8 cellular contexts compared by ENCODE assay signal in the genomic region with DNA sequence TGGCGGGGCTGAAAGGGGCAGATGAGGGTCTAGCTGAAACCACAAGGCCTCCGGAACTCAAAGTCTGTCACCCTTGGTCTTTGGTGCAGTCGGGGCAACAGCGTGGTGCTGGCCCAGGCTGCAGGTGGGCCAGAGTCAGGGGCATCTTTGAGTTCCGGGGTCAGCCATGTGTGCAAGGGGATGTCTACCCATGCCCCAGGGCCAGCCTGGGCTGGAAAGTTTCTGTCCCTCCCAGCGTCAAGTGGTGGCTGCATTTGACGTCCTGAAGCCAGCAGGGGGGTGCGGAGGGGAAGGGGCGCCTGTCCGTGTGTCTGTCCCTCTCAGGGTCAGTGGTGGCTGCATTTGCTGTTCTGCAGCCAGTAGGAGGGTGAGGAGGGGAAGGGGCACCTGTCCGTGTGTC. TPM values are rescaled to one million over a fixed set of nuclear protein-coding genes. Genes with fewer than 3 reads are reported as not detected.
DNase-seq lines count a peak whose midpoint lies in the region; ATAC-seq, FAIRE-seq and TF ChIP-seq lines count a peak whose summit lies in the region.

No MANE protein-coding gene starts in this region.

- H2AFZ ChIP-seq in endothelial cell of umbilical vein (ENCODE audit: low read depth, low read length) (no peak overlapping the region), osteoblast (ENCODE audit: low read length) (peak overlapping the region; percentile 56)

- intact Hi-C loops in endothelial cell of umbilical vein (cut with micrococcal nuclease): loop anchor here (1.0 to 5.0 kb wide), 6 partner anchors 26 to 108 kb away; no protein-coding TSS in a partner anchor

- H4K20me1 ChIP-seq in endothelial cell of umbilical vein (replicated peaks; ENCODE audit: control insufficient read depth, extremely low read depth, insufficient read depth, low read length) (no peaks in the 10 kb centered on the region), osteoblast (ENCODE audit: insufficient read depth, low read length) (peaks cover 8% of the 10 kb centered on the region)

- no peak for TF ChIP-seq POLR2A in endothelial cell of umbilical vein (IDR thresholded peaks at IDR 0.05; ENCODE audit: low read depth, low read length)

- POLR2A ChIA-PET in endothelial cell of umbilical vein (lab: Charles Lee): no interaction called here

- CTCF ChIA-PET in endothelial cell of umbilical vein (lab: Charles Lee): no interaction called here

- H3K4me1 ChIP-seq in NT2/D1 (ENCODE audit: insufficient read depth, insufficient read length): peaks cover 6% of the 10 kb centered on the region
- peaks cover 9% of the 10 kb centered on the region for H3K4me1 ChIP-seq in endothelial cell of umbilical vein (ENCODE audit: control insufficient read depth, extremely low read depth, insufficient read depth, low read length)
- peaks cover 14% of the 10 kb centered on the region for H3K4me1 ChIP-seq in osteoblast (ENCODE audit: insufficient read depth, low read length)

- peak overlapping the region; percentile 82 for H3K4me3 ChIP-seq in GM08714 (ENCODE audit: low read length)
- peak overlapping the region; percentile 73 for H3K4me3 ChIP-seq in NT2/D1 (ENCODE audit: insufficient read length, low read depth)
- peak overlapping the region; percentile 31 to 81 (median 46) for H3K4me3 ChIP-seq in endothelial cell of umbilical vein (replicated peaks in 1 of 3; ENCODE audit: insufficient read depth in 1 of 3, low read depth in 1 of 3, low read length in 3 of 3)
- peak overlapping the region; percentile 93 for H3K4me3 ChIP-seq in osteoblast (ENCODE audit: insufficient read depth, low read length)

- TF ChIP-seq CTCF in endothelial cell of umbilical vein (IDR thresholded peaks at IDR 0.05; ENCODE audit: extremely low read depth in 1 of 2, insufficient read depth in 1 of 2, low read depth in 1 of 2, low read length in 2 of 2): no peak
- no peak for TF ChIP-seq CTCF in osteoblast (IDR thresholded peaks at IDR 0.05; ENCODE audit: extremely low read depth, low read depth, low read length)

- H3K9me3 ChIP-seq in NT2/D1 (ENCODE audit: insufficient read depth, low read length) (no peaks in the 10 kb centered on the region), endothelial cell of umbilical vein (replicated peaks; ENCODE audit: control insufficient read depth, insufficient read depth, low read length) (no peaks in the 10 kb centered on the region), osteoblast (ENCODE audit: low read depth, low read length) (no peaks in the 10 kb centered on the region)

- H3K4me2 ChIP-seq in endothelial cell of umbilical vein (ENCODE audit: insufficient read depth, low read length): peak overlapping the region; percentile 64
- peak overlapping the region; percentile 95 for H3K4me2 ChIP-seq in osteoblast (ENCODE audit: insufficient read depth, low read length)

- peak overlapping the region; percentile 98 for H3K9ac ChIP-seq in NT2/D1 (ENCODE audit: insufficient read length, low read depth)
- H3K9ac ChIP-seq in endothelial cell of umbilical vein (replicated peaks; ENCODE audit: extremely low read depth, insufficient read depth, low read length): peak overlapping the region; percentile 92

- dilution Hi-C loops in endothelial cell of umbilical vein (cut with MboI; ENCODE audit: extremely low pct_ligation_motif_present, low sequenced_read_pairs): no loop called here

- DNase-seq in NT2/D1 (ENCODE audit: low read depth, low spot score) (no peak), endothelial cell of umbilical vein (ENCODE audit: low read depth, low spot score) (peak; percentile 6), osteoblast (ENCODE audit: insufficient read length, low spot score, missing footprints) (peak; percentile 36), caudate nucleus (lab: John Stamatoyannopoulos, UW) (no peak), NCI-H2171 (lab: John Stamatoyannopoulos, UW) (no peak)

- no TSS peak for BruUV-seq in endothelial cell of umbilical vein (replicated peaks; lab: Mats Ljungman, UMichigan)

- peaks cover 28% of the 10 kb centered on the region for H3K36me3 ChIP-seq in NT2/D1 (ENCODE audit: insufficient read depth, insufficient read length, low read length)
- no peaks in the 10 kb centered on the region for H3K36me3 ChIP-seq in endothelial cell of umbilical vein (ENCODE audit: control insufficient read depth in 2 of 2, extremely low read depth in 1 of 2, insufficient read depth in 2 of 2, low read length in 2 of 2)
- peaks cover 6% of the 10 kb centered on the region for H3K36me3 ChIP-seq in osteoblast (ENCODE audit: insufficient read depth, low read length)

- H3K27me3 ChIP-seq in NT2/D1 (ENCODE audit: insufficient read depth, insufficient read length) (no peaks in the 10 kb centered on the region), endothelial cell of umbilical vein (ENCODE audit: control insufficient read depth in 2 of 2, insufficient read depth in 2 of 2, low read length in 2 of 2) (no peaks in the 10 kb centered on the region), osteoblast (ENCODE audit: insufficient read depth, low read length) (no peaks in the 10 kb centered on the region)

- peaks cover 14% of the 10 kb centered on the region for H3K79me2 ChIP-seq in endothelial cell of umbilical vein (ENCODE audit: control insufficient read depth, insufficient read depth, low read length)
- peaks cover 21% of the 10 kb centered on the region for H3K79me2 ChIP-seq in osteoblast (ENCODE audit: insufficient read depth, low read length)

- H3K9me1 ChIP-seq in endothelial cell of umbilical vein (replicated peaks; ENCODE audit: control insufficient read depth, extremely low read depth, insufficient read depth, low read length): no peaks in the 10 kb centered on the region

- no peak for FAIRE-seq in endothelial cell of umbilical vein (lab: Jason Lieb, UNC)

- H3K27ac ChIP-seq in endothelial cell of umbilical vein (ENCODE audit: insufficient read depth, low read depth, low read length) (no peak overlapping the region), osteoblast (ENCODE audit: low read depth, low read length) (peak overlapping the region; percentile 37), caudate nucleus (ENCODE audit: low read depth, low read length) (no peak overlapping the region)

- ATAC-seq in GM18909 (IDR thresholded peaks at IDR 0.05; ENCODE audit: poor library complexity, unreplicated experiment): no peak
- no peak for ATAC-seq in HG03097 (IDR thresholded peaks at IDR 0.05; ENCODE audit: low FRiP score, unreplicated experiment)

TF ChIP-seq in endothelial cell of umbilical vein, 7 proteins besides CTCF, POLR2A, EP300 and RAD21:
- TF ChIP-seq FOS (IDR thresholded peaks at IDR 0.05; ENCODE audit: borderline replicate concordance, insufficient read depth, low read length) (no peak), MYC (IDR thresholded peaks at IDR 0.05; ENCODE audit: low read depth, low read length) (no peak), POLR2AphosphoS5 (IDR thresholded peaks at IDR 0.05; ENCODE audit: insufficient read depth, low read depth, low read length) (no peak), EZH2 (IDR thresholded peaks at IDR 0.05; ENCODE audit: borderline replicate concordance, low read depth, low read length, severe bottlenecking) (no peak), GATA2 (IDR thresholded peaks at IDR 0.05; ENCODE audit: insufficient read depth, insufficient read length, low read depth, low read length) (no peak), JUN (IDR thresholded peaks at IDR 0.05; ENCODE audit: borderline replicate concordance, insufficient read depth, insufficient read length, low read depth) (no peak)
- TF ChIP-seq, protein P1, sequence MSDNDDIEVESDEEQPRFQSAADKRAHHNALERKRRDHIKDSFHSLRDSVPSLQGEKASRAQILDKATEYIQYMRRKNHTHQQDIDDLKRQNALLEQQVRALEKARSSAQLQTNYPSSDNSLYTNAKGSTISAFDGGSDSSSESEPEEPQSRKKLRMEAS (IDR thresholded peaks at IDR 0.05; ENCODE audit: insufficient read depth, insufficient read length): no peak
TF ChIP-seq in endothelial cell of umbilical vein: peak in this region for 0.

RNA-seq across cellular contexts. Expression of a gene that starts 0.7 kb away (rescaled TPM):
- total RNA-seq in endothelial cell of umbilical vein (31.6 and 32.2 TPM in 2 replicates), osteoblast (23.9 and 28.2 TPM in 2 replicates)
- 31.1 and 40.3 TPM in 2 replicates for polyA plus RNA-seq in endothelial cell of umbilical vein
- 17.5 and 24.9 TPM in 2 replicates for polyA plus RNA-seq in endothelial cell of umbilical vein (2011; cell fraction: cytosol; rRNA removed)
- 64.9 and 75.7 TPM in 2 replicates for polyA plus RNA-seq in endothelial cell of umbilical vein (2011; cell fraction: nucleus; rRNA removed)
- 22.1 and 23.0 TPM in 2 replicates for polyA plus RNA-seq in endothelial cell of umbilical vein (2012)
- polyA minus RNA-seq in endothelial cell of umbilical vein: 13.8 and 14.1 TPM in 2 replicates
- 29.8 TPM for polyA minus RNA-seq in endothelial cell of umbilical vein (2011; cell fraction: cytosol; rRNA and poly(A)+ RNA removed)
- polyA minus RNA-seq in endothelial cell of umbilical vein (2011; cell fraction: nucleus; rRNA and poly(A)+ RNA removed): 10.8 and 13.0 TPM in 2 replicates

RNA-seq across cellular contexts. Expression of a gene that starts 4.1 kb away (rescaled TPM):
- total RNA-seq in endothelial cell of umbilical vein (11.3 and 14.5 TPM in 2 replicates), osteoblast (15.3 and 18.8 TPM in 2 replicates)
- 4.8 and 4.9 TPM in 2 replicates for polyA plus RNA-seq in endothelial cell of umbilical vein
- 5.5 and 5.8 TPM in 2 replicates for polyA plus RNA-seq in endothelial cell of umbilical vein (2011; cell fraction: cytosol; rRNA removed)
- 18.5 and 18.6 TPM in 2 replicates for polyA plus RNA-seq in endothelial cell of umbilical vein (2011; cell fraction: nucleus; rRNA removed)
- polyA plus RNA-seq in endothelial cell of umbilical vein (2012): 6.0 and 9.1 TPM in 2 replicates
- 9.3 and 13.5 TPM in 2 replicates for polyA minus RNA-seq in endothelial cell of umbilical vein
- polyA minus RNA-seq in endothelial cell of umbilical vein (2011; cell fraction: cytosol; rRNA and poly(A)+ RNA removed): 10.9 TPM
- polyA minus RNA-seq in endothelial cell of umbilical vein (2011; cell fraction: nucleus; rRNA and poly(A)+ RNA removed): 7.7 and 8.8 TPM in 2 replicates

RNA-seq across cellular contexts. Expression of a gene that starts 35.1 kb away (rescaled TPM):
- total RNA-seq in endothelial cell of umbilical vein: 12.6 and 15.1 TPM in 2 replicates
- polyA plus RNA-seq in endothelial cell of umbilical vein: 13.1 and 14.8 TPM in 2 replicates
- 8.3 and 11.9 TPM in 2 replicates for polyA plus RNA-seq in endothelial cell of umbilical vein (2011; cell fraction: cytosol; rRNA removed)
- 9.8 and 11.4 TPM in 2 replicates for polyA plus RNA-seq in endothelial cell of umbilical vein (2011; cell fraction: nucleus; rRNA removed)
- polyA plus RNA-seq in endothelial cell of umbilical vein (2012): 2.4 and 3.1 TPM in 2 replicates
- 9.5 and 10.4 TPM in 2 replicates for polyA minus RNA-seq in endothelial cell of umbilical vein
- polyA minus RNA-seq in endothelial cell of umbilical vein (2011; cell fraction: cytosol; rRNA and poly(A)+ RNA removed): 7.8 TPM
- 6.2 and 13.7 TPM in 2 replicates for polyA minus RNA-seq in endothelial cell of umbilical vein (2011; cell fraction: nucleus; rRNA and poly(A)+ RNA removed)
- total RNA-seq in osteoblast: 16.2 and 21.0 TPM in 2 replicates

Comparison
In these comparisons a context has a peak if more than half of its experiments do, and no peak if none do; other contexts are left out.
1. DNase-seq: peak in endothelial cell of umbilical vein (single experiment) and osteoblast (single experiment); none in NT2/D1 (single experiment), caudate nucleus (0 of 61) and NCI-H2171 (single experiment).
2. Peak in every context shown above with its lines, with median percentiles within 50 percentile points of each other: H3K4me3 ChIP-seq.